ENCODE assay signal across 1 cellular context in the genomic region with DNA sequence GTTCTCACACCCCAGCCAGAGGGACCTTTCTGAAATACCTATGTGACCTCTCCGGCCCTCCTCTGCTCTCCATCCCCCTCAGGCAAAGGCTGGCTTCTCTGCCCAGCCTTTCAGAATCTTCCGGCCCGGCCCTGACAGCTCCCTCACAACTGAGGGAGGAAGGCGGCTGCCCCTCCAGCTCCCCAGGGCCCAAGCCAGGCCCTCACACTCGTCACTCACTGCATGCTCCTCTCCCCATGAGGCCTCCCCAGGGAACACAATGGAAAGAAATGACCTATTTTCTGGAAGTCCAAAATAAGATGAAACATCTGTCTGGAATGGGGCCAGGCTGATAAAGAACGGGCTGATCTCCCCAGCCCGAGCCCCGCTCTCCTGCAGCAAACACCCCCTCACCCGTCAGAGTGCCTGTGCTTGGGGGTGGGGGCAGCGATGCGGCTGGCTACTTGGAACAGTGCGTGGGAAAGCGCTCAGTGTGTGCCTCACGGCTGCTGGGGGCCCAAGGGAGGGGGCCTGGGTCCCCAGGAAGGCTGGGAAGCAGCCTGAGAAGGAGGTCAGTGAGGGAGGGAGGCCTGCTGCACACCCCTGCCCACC.
TF ChIP-seq lines count a peak whose summit lies in the region.

No MANE protein-coding gene starts in this region.

TF ChIP-seq in K562, 482 proteins besides CTCF, POLR2A, EP300 and RAD21:
- TF ChIP-seq ATF6 (CRISPR knock-in tag; IDR thresholded peaks at IDR 0.05), result no peak
- TF ChIP-seq EGR1 (conservative IDR thresholded peaks at IDR 0.05), result peak; percentile 65
- TF ChIP-seq GATAD2A (IDR thresholded peaks at IDR 0.05), result no peak
- 0 out of 4 replicates have a peak, but pooled peaks of 1 of the 2 experiments have one; percentile 9 for TF ChIP-seq HDAC1 (IDR thresholded peaks at IDR 0.05)
- no peak for TF ChIP-seq FOXJ3 (CRISPR knock-in tag; IDR thresholded peaks at IDR 0.05)
- no peak for TF ChIP-seq SUPT5H (IDR thresholded peaks at IDR 0.05)
- peak; percentile 8; the same call in 1 of the 2 replicates for TF ChIP-seq JUND (IDR thresholded peaks at IDR 0.05; ENCODE audit: borderline replicate concordance, low read depth, low read length)
- no peak for TF ChIP-seq JUND (tag; IDR thresholded peaks at IDR 0.05; ENCODE audit: borderline replicate concordance, low read depth, low read length)
- TF ChIP-seq MAZ (CRISPR knock-in tag; conservative IDR thresholded peaks at IDR 0.05 in 1 of 2, IDR thresholded peaks at IDR 0.05 in 1 of 2), result 0 out of 4 replicates have a peak, but pooled peaks of 1 of the 2 experiments have one; percentile 22
- peak; percentile 32; the same call in 1 of the 2 replicates for TF ChIP-seq ZFX (CRISPR knock-in tag; IDR thresholded peaks at IDR 0.05)
- peak; percentile 23; the same call in 1 of the 2 replicates for TF ChIP-seq ZKSCAN1 (IDR thresholded peaks at IDR 0.05; ENCODE audit: low read depth, low read length)
- 0 out of 4 replicates have a peak, but pooled peaks of 1 of the 2 experiments have one; percentile 28 for TF ChIP-seq UBTF (IDR thresholded peaks at IDR 0.05; ENCODE audit: borderline replicate concordance in 1 of 2, low read depth in 2 of 2, low read length in 2 of 2)
- TF ChIP-seq L3MBTL2 (IDR thresholded peaks at IDR 0.05), result peak; percentile 63
- peak; percentile 74 for TF ChIP-seq NFIC (IDR thresholded peaks at IDR 0.05)
- TF ChIP-seq, protein P1, sequence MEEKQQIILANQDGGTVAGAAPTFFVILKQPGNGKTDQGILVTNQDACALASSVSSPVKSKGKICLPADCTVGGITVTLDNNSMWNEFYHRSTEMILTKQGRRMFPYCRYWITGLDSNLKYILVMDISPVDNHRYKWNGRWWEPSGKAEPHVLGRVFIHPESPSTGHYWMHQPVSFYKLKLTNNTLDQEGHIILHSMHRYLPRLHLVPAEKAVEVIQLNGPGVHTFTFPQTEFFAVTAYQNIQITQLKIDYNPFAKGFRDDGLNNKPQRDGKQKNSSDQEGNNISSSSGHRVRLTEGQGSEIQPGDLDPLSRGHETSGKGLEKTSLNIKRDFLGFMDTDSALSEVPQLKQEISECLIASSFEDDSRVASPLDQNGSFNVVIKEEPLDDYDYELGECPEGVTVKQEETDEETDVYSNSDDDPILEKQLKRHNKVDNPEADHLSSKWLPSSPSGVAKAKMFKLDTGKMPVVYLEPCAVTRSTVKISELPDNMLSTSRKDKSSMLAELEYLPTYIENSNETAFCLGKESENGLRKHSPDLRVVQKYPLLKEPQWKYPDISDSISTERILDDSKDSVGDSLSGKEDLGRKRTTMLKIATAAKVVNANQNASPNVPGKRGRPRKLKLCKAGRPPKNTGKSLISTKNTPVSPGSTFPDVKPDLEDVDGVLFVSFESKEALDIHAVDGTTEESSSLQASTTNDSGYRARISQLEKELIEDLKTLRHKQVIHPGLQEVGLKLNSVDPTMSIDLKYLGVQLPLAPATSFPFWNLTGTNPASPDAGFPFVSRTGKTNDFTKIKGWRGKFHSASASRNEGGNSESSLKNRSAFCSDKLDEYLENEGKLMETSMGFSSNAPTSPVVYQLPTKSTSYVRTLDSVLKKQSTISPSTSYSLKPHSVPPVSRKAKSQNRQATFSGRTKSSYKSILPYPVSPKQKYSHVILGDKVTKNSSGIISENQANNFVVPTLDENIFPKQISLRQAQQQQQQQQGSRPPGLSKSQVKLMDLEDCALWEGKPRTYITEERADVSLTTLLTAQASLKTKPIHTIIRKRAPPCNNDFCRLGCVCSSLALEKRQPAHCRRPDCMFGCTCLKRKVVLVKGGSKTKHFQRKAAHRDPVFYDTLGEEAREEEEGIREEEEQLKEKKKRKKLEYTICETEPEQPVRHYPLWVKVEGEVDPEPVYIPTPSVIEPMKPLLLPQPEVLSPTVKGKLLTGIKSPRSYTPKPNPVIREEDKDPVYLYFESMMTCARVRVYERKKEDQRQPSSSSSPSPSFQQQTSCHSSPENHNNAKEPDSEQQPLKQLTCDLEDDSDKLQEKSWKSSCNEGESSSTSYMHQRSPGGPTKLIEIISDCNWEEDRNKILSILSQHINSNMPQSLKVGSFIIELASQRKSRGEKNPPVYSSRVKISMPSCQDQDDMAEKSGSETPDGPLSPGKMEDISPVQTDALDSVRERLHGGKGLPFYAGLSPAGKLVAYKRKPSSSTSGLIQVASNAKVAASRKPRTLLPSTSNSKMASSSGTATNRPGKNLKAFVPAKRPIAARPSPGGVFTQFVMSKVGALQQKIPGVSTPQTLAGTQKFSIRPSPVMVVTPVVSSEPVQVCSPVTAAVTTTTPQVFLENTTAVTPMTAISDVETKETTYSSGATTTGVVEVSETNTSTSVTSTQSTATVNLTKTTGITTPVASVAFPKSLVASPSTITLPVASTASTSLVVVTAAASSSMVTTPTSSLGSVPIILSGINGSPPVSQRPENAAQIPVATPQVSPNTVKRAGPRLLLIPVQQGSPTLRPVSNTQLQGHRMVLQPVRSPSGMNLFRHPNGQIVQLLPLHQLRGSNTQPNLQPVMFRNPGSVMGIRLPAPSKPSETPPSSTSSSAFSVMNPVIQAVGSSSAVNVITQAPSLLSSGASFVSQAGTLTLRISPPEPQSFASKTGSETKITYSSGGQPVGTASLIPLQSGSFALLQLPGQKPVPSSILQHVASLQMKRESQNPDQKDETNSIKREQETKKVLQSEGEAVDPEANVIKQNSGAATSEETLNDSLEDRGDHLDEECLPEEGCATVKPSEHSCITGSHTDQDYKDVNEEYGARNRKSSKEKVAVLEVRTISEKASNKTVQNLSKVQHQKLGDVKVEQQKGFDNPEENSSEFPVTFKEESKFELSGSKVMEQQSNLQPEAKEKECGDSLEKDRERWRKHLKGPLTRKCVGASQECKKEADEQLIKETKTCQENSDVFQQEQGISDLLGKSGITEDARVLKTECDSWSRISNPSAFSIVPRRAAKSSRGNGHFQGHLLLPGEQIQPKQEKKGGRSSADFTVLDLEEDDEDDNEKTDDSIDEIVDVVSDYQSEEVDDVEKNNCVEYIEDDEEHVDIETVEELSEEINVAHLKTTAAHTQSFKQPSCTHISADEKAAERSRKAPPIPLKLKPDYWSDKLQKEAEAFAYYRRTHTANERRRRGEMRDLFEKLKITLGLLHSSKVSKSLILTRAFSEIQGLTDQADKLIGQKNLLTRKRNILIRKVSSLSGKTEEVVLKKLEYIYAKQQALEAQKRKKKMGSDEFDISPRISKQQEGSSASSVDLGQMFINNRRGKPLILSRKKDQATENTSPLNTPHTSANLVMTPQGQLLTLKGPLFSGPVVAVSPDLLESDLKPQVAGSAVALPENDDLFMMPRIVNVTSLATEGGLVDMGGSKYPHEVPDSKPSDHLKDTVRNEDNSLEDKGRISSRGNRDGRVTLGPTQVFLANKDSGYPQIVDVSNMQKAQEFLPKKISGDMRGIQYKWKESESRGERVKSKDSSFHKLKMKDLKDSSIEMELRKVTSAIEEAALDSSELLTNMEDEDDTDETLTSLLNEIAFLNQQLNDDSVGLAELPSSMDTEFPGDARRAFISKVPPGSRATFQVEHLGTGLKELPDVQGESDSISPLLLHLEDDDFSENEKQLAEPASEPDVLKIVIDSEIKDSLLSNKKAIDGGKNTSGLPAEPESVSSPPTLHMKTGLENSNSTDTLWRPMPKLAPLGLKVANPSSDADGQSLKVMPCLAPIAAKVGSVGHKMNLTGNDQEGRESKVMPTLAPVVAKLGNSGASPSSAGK (IDR thresholded peaks at IDR 0.05), result peak; percentile 44
- no peak for TF ChIP-seq NR2C2 (CRISPR knock-in tag; IDR thresholded peaks at IDR 0.05)
- TF ChIP-seq NR2C2 (tag; IDR thresholded peaks at IDR 0.05), result peak; percentile 15; the same call in 1 of the 2 replicates
- no peak for TF ChIP-seq MIER1 (IDR thresholded peaks at IDR 0.05; ENCODE audit: low read depth)
- no peak for TF ChIP-seq U2AF2 (optimal IDR thresholded peaks at IDR 0.05; ENCODE audit: low read depth, low read length)
- no peak for TF ChIP-seq KDM2B (CRISPR knock-in tag; IDR thresholded peaks at IDR 0.05)
- TF ChIP-seq ZNF707 (CRISPR knock-in tag; conservative IDR thresholded peaks at IDR 0.05), result no peak
- 0 out of 2 replicates have a peak, but pooled peaks have one; percentile 15 for TF ChIP-seq ARID1B (IDR thresholded peaks at IDR 0.05)
- TF ChIP-seq ZNF766 (CRISPR knock-in tag; conservative IDR thresholded peaks at IDR 0.05), result no peak
